15 cellular contexts compared by ENCODE assay signal in genomic region chr7:2288503-2288902, GRCh38. TPM values are rescaled to one million over a fixed set of nuclear protein-coding genes. Genes with fewer than 3 reads are reported as not detected.
DNase-seq lines count a peak whose midpoint lies in the region; ATAC-seq lines count a peak whose summit lies in the region.
"Had no signal": no experiment of that assay in that cellular context is flagged by ENCODE, and none has a peak within 500 bp of the region (broad histone marks: within the 10 kb centered on the region; RNA-seq: fewer than 3 reads in every experiment).

No MANE protein-coding gene starts in this region.

- H3K4me3 Mint-ChIP-seq in naive B cell = peak overlapping the region in 7 of 8 donors; percentile 15 to 84 (median 46)
- H3K4me3 Mint-ChIP-seq: activated naive CD8-positive, alpha-beta T cell treated with anti-CD3 and anti-CD28 coated beads, Interleukin-2, amount 10 ng/mL, durations not matched to agents 7 days and 5 days; CD4-positive, alpha-beta memory T cell had no signal

- H3K36me3 Mint-ChIP-seq in naive B cell = no peaks in the 10 kb centered on the region
- H3K36me3 Mint-ChIP-seq: activated naive CD8-positive, alpha-beta T cell treated with anti-CD3 and anti-CD28 coated beads, Interleukin-2, amount 10 ng/mL, durations not matched to agents 7 days and 5 days had no signal

- DNase-seq in naive B cell = peak; percentile 40
- DNase-seq in NCI-H1436 (lab: John Stamatoyannopoulos, UW) = no peak
- no peak for DNase-seq in SW480 (ENCODE audit: low spot score)
- no peak for DNase-seq in stimulated activated CD8-positive, alpha-beta memory T cell treated with anti-CD3 and anti-CD28 coated beads, Interleukin-4, amount 100 ng/mL, for 48 hours
- DNase-seq in COLO668 (lab: John Stamatoyannopoulos, UW; ENCODE audit: unreplicated experiment) = no peak
- DNase-seq: activated naive CD8-positive, alpha-beta T cell treated with anti-CD3 and anti-CD28 coated beads, Interleukin-2, amount 10 ng/mL, durations not matched to agents 7 days and 5 days; CD4-positive, alpha-beta memory T cell; GF-D8; MV-4-11; small intestine; T-helper 9 cell; trophoblast cell had no signal

- H3K9me3 Mint-ChIP-seq in naive B cell = no peaks in the 10 kb centered on the region
- H3K9me3 Mint-ChIP-seq: activated naive CD8-positive, alpha-beta T cell treated with anti-CD3 and anti-CD28 coated beads, Interleukin-2, amount 10 ng/mL, durations not matched to agents 7 days and 5 days; CD4-positive, alpha-beta memory T cell had no signal

- H3K27ac Mint-ChIP-seq in naive B cell = peak overlapping the region in 5 of 6 donors; percentile 94 to 99 (median 97)
- H3K27ac Mint-ChIP-seq: activated naive CD8-positive, alpha-beta T cell treated with anti-CD3 and anti-CD28 coated beads, Interleukin-2, amount 10 ng/mL, durations not matched to agents 7 days and 5 days; CD4-positive, alpha-beta memory T cell had no signal

- ATAC-seq in GM18867 (IDR thresholded peaks at IDR 0.05; ENCODE audit: unreplicated experiment) (peak; percentile 66), GM21619 (IDR thresholded peaks at IDR 0.05; ENCODE audit: unreplicated experiment) (peak; percentile 82), HG03135 (IDR thresholded peaks at IDR 0.05; ENCODE audit: unreplicated experiment) (peak; percentile 76), naive B cell (ENCODE audit: low read depth in 2 of 2) (peak; percentile 89)

- H3K4me1 Mint-ChIP-seq in naive B cell = peaks cover 18 to 63% (median 37%) of the 10 kb centered on the region in 3 donors
- H3K4me1 Mint-ChIP-seq: activated naive CD8-positive, alpha-beta T cell treated with anti-CD3 and anti-CD28 coated beads, Interleukin-2, amount 10 ng/mL, durations not matched to agents 7 days and 5 days had no signal

- no peaks in the 10 kb centered on the region for H3K27me3 Mint-ChIP-seq in naive B cell
- H3K27me3 Mint-ChIP-seq: activated naive CD8-positive, alpha-beta T cell treated with anti-CD3 and anti-CD28 coated beads, Interleukin-2, amount 10 ng/mL, durations not matched to agents 7 days and 5 days; CD4-positive, alpha-beta memory T cell had no signal

RNA-seq across cellular contexts. Expression of gene SNX8, which starts 25.7 kb away (rescaled TPM):
- 100 to 1,000 TPM in 3 of 6 donors, 10 to 100 TPM in 3; 74.2 to 107 (median 96.2) TPM for polyA plus RNA-seq in naive B cell (ENCODE audit: low read depth in 6 of 6)

RNA-seq across cellular contexts. Expression of gene NUDT1, which starts 46.5 kb away (rescaled TPM):
- polyA plus RNA-seq in naive B cell (ENCODE audit: low read depth in 6 of 6) = 10 to 100 TPM; 50.8 to 78.8 (median 59.4) TPM

RNA-seq across cellular contexts. Expression of gene MRM2, which starts 46.5 kb away (rescaled TPM):
- 10 to 100 TPM; 29.2 to 64.2 (median 46.1) TPM for polyA plus RNA-seq in naive B cell (ENCODE audit: low read depth in 6 of 6)

RNA-seq across cellular contexts. Expression of gene MAD1L1, which starts 55.8 kb away (rescaled TPM):
- polyA plus RNA-seq in naive B cell (ENCODE audit: low read depth in 6 of 6) = 100 to 1,000 TPM; 109 to 209 (median 158) TPM
